Comparison of ENCODE assay signal across 2 cellular contexts in the genomic region with DNA sequence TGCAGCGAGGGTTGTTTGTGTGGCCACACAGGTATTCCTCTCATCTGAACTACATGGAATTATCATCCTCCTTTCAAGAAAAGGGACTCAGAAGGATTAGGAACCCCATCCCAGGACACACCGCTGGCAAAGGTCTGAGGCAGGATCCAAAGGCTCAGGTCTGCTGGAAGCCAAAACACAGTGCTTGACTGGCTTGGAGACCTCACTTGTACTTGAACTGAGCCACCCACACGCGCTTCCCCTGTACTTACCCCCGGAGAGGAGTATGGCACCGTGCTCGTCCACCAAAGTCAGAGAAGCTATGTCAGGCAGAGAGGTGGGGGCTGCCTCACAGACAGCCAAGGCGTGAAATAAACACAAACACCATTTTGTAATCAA.
TF ChIP-seq lines count a peak whose summit lies in the region.

No MANE protein-coding gene starts in this region.

TF ChIP-seq in SK-N-SH, 30 proteins besides CTCF, POLR2A, EP300 and RAD21 (continued from another document):
- TF ChIP-seq EZH2phosphoT487 (IDR thresholded peaks at IDR 0.05; ENCODE audit: borderline replicate concordance, low read depth) (no peak), USF1 (IDR thresholded peaks at IDR 0.05; ENCODE audit: borderline replicate concordance, low read depth) (no peak), SIN3A (IDR thresholded peaks at IDR 0.05; ENCODE audit: borderline replicate concordance, low read depth, low read length) (no peak), RXRA (IDR thresholded peaks at IDR 0.05; ENCODE audit: borderline replicate concordance, low read depth) (no peak), ELF1 (IDR thresholded peaks at IDR 0.05) (no peak), MAX (IDR thresholded peaks at IDR 0.05; ENCODE audit: low read depth) (no peak), TAF1 (IDR thresholded peaks at IDR 0.05; ENCODE audit: borderline replicate concordance, low read depth, low read length) (no peak), GABPA (IDR thresholded peaks at IDR 0.05; ENCODE audit: low read depth) (no peak)
- TF ChIP-seq, protein P1, sequence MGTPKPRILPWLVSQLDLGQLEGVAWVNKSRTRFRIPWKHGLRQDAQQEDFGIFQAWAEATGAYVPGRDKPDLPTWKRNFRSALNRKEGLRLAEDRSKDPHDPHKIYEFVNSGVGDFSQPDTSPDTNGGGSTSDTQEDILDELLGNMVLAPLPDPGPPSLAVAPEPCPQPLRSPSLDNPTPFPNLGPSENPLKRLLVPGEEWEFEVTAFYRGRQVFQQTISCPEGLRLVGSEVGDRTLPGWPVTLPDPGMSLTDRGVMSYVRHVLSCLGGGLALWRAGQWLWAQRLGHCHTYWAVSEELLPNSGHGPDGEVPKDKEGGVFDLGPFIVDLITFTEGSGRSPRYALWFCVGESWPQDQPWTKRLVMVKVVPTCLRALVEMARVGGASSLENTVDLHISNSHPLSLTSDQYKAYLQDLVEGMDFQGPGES (IDR thresholded peaks at IDR 0.05; ENCODE audit: low read depth, low read length) = no peak

TF ChIP-seq in SK-N-SH treated with all-trans-retinoic acid at 6 μM for 48 hours, 23 proteins besides CTCF, POLR2A, EP300 and RAD21 (continued from another document):
- TF ChIP-seq PPARA (CRISPR knock-in tag; IDR thresholded peaks at IDR 0.05; ENCODE audit: borderline replicate concordance) = no peak
- no peak for TF ChIP-seq OSR1 (CRISPR knock-in tag; IDR thresholded peaks at IDR 0.05)
- no peak for TF ChIP-seq TCF4 (CRISPR knock-in tag; IDR thresholded peaks at IDR 0.05; ENCODE audit: borderline replicate concordance)
TF ChIP-seq in SK-N-SH treated with all-trans-retinoic acid at 6 μM for 48 hours: peak in this region for 0.
